2 cellular contexts compared by ENCODE assay signal in the genomic region with DNA sequence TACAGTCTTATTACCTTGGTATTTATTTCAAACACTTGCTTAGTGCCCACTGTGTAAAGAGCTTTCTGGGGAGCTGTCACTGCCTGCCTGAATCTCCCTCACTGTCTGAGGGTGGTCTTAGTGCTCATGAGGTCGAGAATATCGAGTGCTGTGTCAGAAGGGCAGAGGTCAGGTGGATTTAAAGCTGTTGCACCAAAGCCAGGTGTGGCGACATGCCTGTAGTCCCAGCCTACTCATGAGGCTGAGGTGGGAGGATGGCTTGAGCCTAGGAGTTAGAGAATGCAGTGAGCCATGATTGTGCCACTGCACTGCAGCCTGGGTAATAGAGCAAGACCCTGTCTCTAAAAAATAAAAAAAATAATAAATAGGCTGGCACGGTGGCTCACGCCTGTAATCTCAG.
TF ChIP-seq lines count a peak whose summit lies in the region.

No MANE protein-coding gene starts in this region.

TF ChIP-seq in IMR-90, 13 proteins besides CTCF, POLR2A, EP300 and RAD21:
- TF ChIP-seq CEBPB (IDR thresholded peaks at IDR 0.05; ENCODE audit: low read depth, low read length) (no peak), MAZ (IDR thresholded peaks at IDR 0.05; ENCODE audit: borderline replicate concordance, low read depth, low read length) (no peak), CHD1 (IDR thresholded peaks at IDR 0.05; ENCODE audit: low read depth, low read length) (no peak), RFX5 (IDR thresholded peaks at IDR 0.05; ENCODE audit: low read depth, low read length) (no peak), BHLHE40 (IDR thresholded peaks at IDR 0.05; ENCODE audit: low read depth, low read length) (no peak)
- TF ChIP-seq, protein P1, sequence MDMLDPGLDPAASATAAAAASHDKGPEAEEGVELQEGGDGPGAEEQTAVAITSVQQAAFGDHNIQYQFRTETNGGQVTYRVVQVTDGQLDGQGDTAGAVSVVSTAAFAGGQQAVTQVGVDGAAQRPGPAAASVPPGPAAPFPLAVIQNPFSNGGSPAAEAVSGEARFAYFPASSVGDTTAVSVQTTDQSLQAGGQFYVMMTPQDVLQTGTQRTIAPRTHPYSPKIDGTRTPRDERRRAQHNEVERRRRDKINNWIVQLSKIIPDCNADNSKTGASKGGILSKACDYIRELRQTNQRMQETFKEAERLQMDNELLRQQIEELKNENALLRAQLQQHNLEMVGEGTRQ (IDR thresholded peaks at IDR 0.05; ENCODE audit: low read depth, low read length): no peak
- TF ChIP-seq, protein P2, sequence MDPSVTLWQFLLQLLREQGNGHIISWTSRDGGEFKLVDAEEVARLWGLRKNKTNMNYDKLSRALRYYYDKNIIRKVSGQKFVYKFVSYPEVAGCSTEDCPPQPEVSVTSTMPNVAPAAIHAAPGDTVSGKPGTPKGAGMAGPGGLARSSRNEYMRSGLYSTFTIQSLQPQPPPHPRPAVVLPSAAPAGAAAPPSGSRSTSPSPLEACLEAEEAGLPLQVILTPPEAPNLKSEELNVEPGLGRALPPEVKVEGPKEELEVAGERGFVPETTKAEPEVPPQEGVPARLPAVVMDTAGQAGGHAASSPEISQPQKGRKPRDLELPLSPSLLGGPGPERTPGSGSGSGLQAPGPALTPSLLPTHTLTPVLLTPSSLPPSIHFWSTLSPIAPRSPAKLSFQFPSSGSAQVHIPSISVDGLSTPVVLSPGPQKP (IDR thresholded peaks at IDR 0.05; ENCODE audit: borderline replicate concordance, low read depth, low read length): no peak

TF ChIP-seq in SK-N-SH treated with all-trans-retinoic acid at 6 μM for 48 hours, 23 proteins besides CTCF, POLR2A, EP300 and RAD21:
- TF ChIP-seq, protein P3, sequence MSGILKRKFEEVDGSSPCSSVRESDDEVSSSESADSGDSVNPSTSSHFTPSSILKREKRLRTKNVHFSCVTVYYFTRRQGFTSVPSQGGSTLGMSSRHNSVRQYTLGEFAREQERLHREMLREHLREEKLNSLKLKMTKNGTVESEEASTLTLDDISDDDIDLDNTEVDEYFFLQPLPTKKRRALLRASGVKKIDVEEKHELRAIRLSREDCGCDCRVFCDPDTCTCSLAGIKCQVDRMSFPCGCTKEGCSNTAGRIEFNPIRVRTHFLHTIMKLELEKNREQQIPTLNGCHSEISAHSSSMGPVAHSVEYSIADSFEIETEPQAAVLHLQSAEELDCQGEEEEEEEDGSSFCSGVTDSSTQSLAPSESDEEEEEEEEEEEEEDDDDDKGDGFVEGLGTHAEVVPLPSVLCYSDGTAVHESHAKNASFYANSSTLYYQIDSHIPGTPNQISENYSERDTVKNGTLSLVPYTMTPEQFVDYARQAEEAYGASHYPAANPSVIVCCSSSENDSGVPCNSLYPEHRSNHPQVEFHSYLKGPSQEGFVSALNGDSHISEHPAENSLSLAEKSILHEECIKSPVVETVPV (CRISPR knock-in tag; IDR thresholded peaks at IDR 0.05): no peak
- TF ChIP-seq TCF4 (CRISPR knock-in tag; IDR thresholded peaks at IDR 0.05; ENCODE audit: borderline replicate concordance) (no peak), TOX (CRISPR knock-in tag; IDR thresholded peaks at IDR 0.05; ENCODE audit: borderline replicate concordance) (no peak)
